Comparison of ENCODE assay signal across 14 cellular contexts in the genomic region with DNA sequence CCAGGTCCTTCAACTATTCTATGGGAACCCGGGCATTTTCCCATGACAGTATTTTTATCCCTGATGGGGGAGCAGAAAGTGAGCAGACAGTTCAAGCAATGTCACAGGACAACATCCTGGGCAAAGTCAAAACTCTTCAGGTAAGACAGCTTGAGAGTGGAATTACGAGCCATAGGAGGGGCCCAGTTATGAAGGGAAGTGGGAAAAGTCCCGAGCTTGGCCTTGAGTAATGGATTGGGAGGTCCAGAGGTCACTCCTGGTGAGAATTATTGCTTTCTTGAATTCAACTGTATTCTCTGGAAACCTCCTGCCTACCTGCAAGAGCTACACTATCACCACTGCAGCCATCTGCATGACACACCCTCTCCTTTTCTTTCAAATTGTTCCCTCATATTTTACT.
A peak's percentile ranks its signal among the peaks of the same experiment; 100 is the strongest.
DNase-seq lines count a peak whose midpoint lies in the region; ATAC-seq and TF ChIP-seq lines count a peak whose summit lies in the region.
"Had no signal": no experiment of that assay in that cellular context is flagged by ENCODE, and none has a peak within 500 bp of the region (broad histone marks: within the 10 kb centered on the region; RNA-seq: fewer than 3 reads in every experiment).

No MANE protein-coding gene starts in this region.

- H3K36me3 Mint-ChIP-seq in brain (peaks cover 30% of the 10 kb centered on the region), progenitor cell of endocrine pancreas (ENCODE audit: insufficient read depth) (peaks cover 5% of the 10 kb centered on the region)
- no peaks in the 10 kb centered on the region for H3K36me3 Mint-ChIP-seq in activated T-helper 17 cell treated with anti-CD3 and anti-CD28 coated beads, Interleukin-2, amount 50 U/mL, for 72 hours (ENCODE audit: low read depth)
- H3K36me3 Mint-ChIP-seq: CD8-positive, alpha-beta memory T cell had no signal

- TF ChIP-seq CTCF in brain (conservative IDR thresholded peaks at IDR 0.05), result no peak
- no peak for TF ChIP-seq CTCF in progenitor cell of endocrine pancreas (IDR thresholded peaks at IDR 0.05; ENCODE audit: unreplicated experiment)

- peak; percentile 82 for ATAC-seq in left colon
- no peak for ATAC-seq in activated T-helper 17 cell treated with anti-CD3 and anti-CD28 coated beads, Interleukin-2, amount 50 U/mL, for 72 hours (replicated peaks)

- intact Hi-C loops in left colon (cut with DNase I, micrococcal nuclease), result no loop called here

- H3K4me3 Mint-ChIP-seq in brain, result no peak overlapping the region
- H3K4me3 Mint-ChIP-seq in progenitor cell of endocrine pancreas (ENCODE audit: low read depth), result no peak overlapping the region
- no peak overlapping the region for H3K4me3 Mint-ChIP-seq in activated T-helper 17 cell treated with anti-CD3 and anti-CD28 coated beads, Interleukin-2, amount 50 U/mL, for 72 hours
- H3K4me3 Mint-ChIP-seq: B cell; CD8-positive, alpha-beta memory T cell had no signal

- H3K27me3 Mint-ChIP-seq in brain, result no peaks in the 10 kb centered on the region
- no peaks in the 10 kb centered on the region for H3K27me3 Mint-ChIP-seq in progenitor cell of endocrine pancreas
- peaks cover under 1% of the 10 kb centered on the region for H3K27me3 Mint-ChIP-seq in activated T-helper 17 cell treated with anti-CD3 and anti-CD28 coated beads, Interleukin-2, amount 50 U/mL, for 72 hours
- H3K27me3 Mint-ChIP-seq: B cell had no signal

- H3K4me1 Mint-ChIP-seq in brain (peaks cover 46% of the 10 kb centered on the region), progenitor cell of endocrine pancreas (ENCODE audit: low read depth) (peaks cover 8% of the 10 kb centered on the region)
- H3K4me1 Mint-ChIP-seq in activated T-helper 17 cell treated with anti-CD3 and anti-CD28 coated beads, Interleukin-2, amount 50 U/mL, for 72 hours, result peaks cover 7% of the 10 kb centered on the region

- H3K27ac Mint-ChIP-seq in brain, result peak overlapping the region in 4 of 5 experiments; percentile 44 to 82 (median 74)
- peak overlapping the region; percentile 29 for H3K27ac Mint-ChIP-seq in progenitor cell of endocrine pancreas
- H3K27ac Mint-ChIP-seq in activated T-helper 17 cell treated with anti-CD3 and anti-CD28 coated beads, Interleukin-2, amount 50 U/mL, for 72 hours, result no peak overlapping the region
- H3K27ac Mint-ChIP-seq: B cell; CD8-positive, alpha-beta memory T cell had no signal

- DNase-seq in left colon, result no peak
- no peak for DNase-seq in progenitor cell of endocrine pancreas (ENCODE audit: low spot score, unreplicated experiment)
- DNase-seq in stimulated activated CD4-positive, alpha-beta T cell treated with anti-CD3 and anti-CD28 coated beads, Interleukin-2, amount 100 ng/mL, for 48 hours, result no peak
- DNase-seq in LoVo (ENCODE audit: low spot score), result no peak
- DNase-seq: CD8-positive, alpha-beta memory T cell; COR-L47; DMS 273 treated with DMSO at 0.1 percent for 48 hours; DMS53; DND-41; EL; GM23248 had no signal

- H3K9me3 Mint-ChIP-seq in brain, result peaks cover 0 to 7% (median 3%) of the 10 kb centered on the region in 5 experiments
- no peaks in the 10 kb centered on the region for H3K9me3 Mint-ChIP-seq in progenitor cell of endocrine pancreas (ENCODE audit: low read depth)
- H3K9me3 Mint-ChIP-seq in activated T-helper 17 cell treated with anti-CD3 and anti-CD28 coated beads, Interleukin-2, amount 50 U/mL, for 72 hours, result peaks cover under 1% of the 10 kb centered on the region
- H3K9me3 Mint-ChIP-seq: CD8-positive, alpha-beta memory T cell had no signal
